8 cellular contexts compared by ENCODE assay signal in genomic region chr5:40679998-40680681, GRCh38.
DNase-seq lines count a peak whose midpoint lies in the region; ATAC-seq lines count a peak whose summit lies in the region.

No MANE protein-coding gene starts in this region.

- H3K4me3 ChIP-seq in adipocyte (ENCODE audit: low read length) = peak overlapping the region; percentile 84

- H3K9me3 ChIP-seq in KOPT-K1 (ENCODE audit: insufficient read depth, low read length, poor library complexity, severe bottlenecking) = no peaks in the 10 kb centered on the region
- no peaks in the 10 kb centered on the region for H3K9me3 ChIP-seq in adipocyte (ENCODE audit: control insufficient read depth, low read length)

- H3K27ac ChIP-seq in KOPT-K1 (ENCODE audit: low read depth, low read length, poor library complexity, severe bottlenecking) = peak overlapping the region; percentile 98

- H3K36me3 ChIP-seq in KOPT-K1 (ENCODE audit: insufficient read depth, low read length) (peaks cover 46% of the 10 kb centered on the region), adipocyte (ENCODE audit: control insufficient read depth, insufficient read depth, low read length, severe bottlenecking) (no peaks in the 10 kb centered on the region)

- no peaks in the 10 kb centered on the region for H3K27me3 ChIP-seq in adipocyte (replicated peaks; ENCODE audit: control insufficient read depth, insufficient read depth, low read length)

- H3K4me1 ChIP-seq in adipocyte (ENCODE audit: control insufficient read depth, insufficient read depth, low read length) = peaks cover 53% of the 10 kb centered on the region

- ATAC-seq in GM21529 (IDR thresholded peaks at IDR 0.05; ENCODE audit: unreplicated experiment) = peak; percentile 30

- peak overlapping the region; percentile 80 for H3K9ac ChIP-seq in adipocyte (ENCODE audit: low read length)

- DNase-seq in DMS53 (lab: John Stamatoyannopoulos, UW) (peak; percentile 81), adipocyte (ENCODE audit: low read depth) (peak; percentile 44), islet precursor cell (peak; percentile 60), DMS153 (lab: John Stamatoyannopoulos, UW) (no peak), GM19238 (ENCODE audit: insufficient read length, low spot score) (no peak)
- peak; percentile 38 for DNase-seq in stimulated activated CD4-positive, alpha-beta T cell treated with anti-CD3 and anti-CD28 coated beads, Interleukin-4, amount 100 ng/mL, for 24 hours

Comparison
In these comparisons a context has a peak if more than half of its experiments do, and no peak if none do; other contexts are left out.
1. DNase-seq: peak in DMS53 (single experiment), adipocyte (single experiment), islet precursor cell (single experiment) and stimulated activated CD4-positive, alpha-beta T cell treated with anti-CD3 and anti-CD28 coated beads, Interleukin-4, amount 100 ng/mL, for 24 hours (single experiment); none in DMS153 (single experiment) and GM19238 (single experiment).